Comparison of ENCODE assay signal across 21 cellular contexts in genomic region chr4:81816362-81816761, GRCh38.
"Had no signal": no experiment of that assay in that cellular context is flagged by ENCODE, and none has a peak within 500 bp of the region (broad histone marks: within the 10 kb centered on the region; RNA-seq: fewer than 3 reads in every experiment).

No MANE protein-coding gene starts in this region.

- H2AFZ ChIP-seq: hepatocyte had no signal

- DNase-seq: hypothalamus, immature natural killer cell, islet precursor cell, kidney, kidney glomerular epithelial cell, left cardiac atrium, left colon, left lung, left ventricle myocardium inferior, left ventricle myocardium superior, lower lobe of right lung, mammary epithelial cell, mesenchymal stem cell, midbrain, mucosa of descending colon, naive B cell had no signal

- H3K4me3 ChIP-seq: hepatocyte, left lung, left ventricle myocardium inferior, lower lobe of right lung, lung, mucosa of descending colon had no signal

- ATAC-seq: left cardiac atrium, left colon, left lobe of liver, left lung, left ventricle myocardium superior, lower lobe of right lung, mucosa of descending colon had no signal

- H3K4me1 ChIP-seq: left ventricle myocardium inferior had no signal

- H3K79me2 ChIP-seq: hepatocyte had no signal

- H3K9me3 ChIP-seq: left lung, left ventricle myocardium inferior, lower lobe of right lung, mucosa of descending colon had no signal

- H3K4me2 ChIP-seq: hepatocyte had no signal

- H3K36me3 ChIP-seq: left lung, left ventricle myocardium inferior, lower lobe of right lung had no signal

- FAIRE-seq: islet of Langerhans, keratinocyte, kidney had no signal

- H3K27ac ChIP-seq: hepatocyte, left ventricle myocardium inferior, lower lobe of right lung had no signal

- H3K27me3 ChIP-seq: hepatocyte, left lung had no signal
